Comparison of ENCODE assay signal across 26 cellular contexts in genomic region chr18:10485475-10485874, GRCh38. TPM values are rescaled to one million over a fixed set of nuclear protein-coding genes. Genes with fewer than 3 reads are reported as not detected.
"Had no signal": no experiment of that assay in that cellular context is flagged by ENCODE, and none has a peak within 500 bp of the region (broad histone marks: within the 10 kb centered on the region; RNA-seq: fewer than 3 reads in every experiment).

No MANE protein-coding gene starts in this region.

- H3K9me3 Mint-ChIP-seq: IgD-negative memory B cell had no signal

- H3K27ac ChIP-seq: KMS-11, RWPE1 had no signal

- H3K36me3 ChIP-seq: MG63 had no signal

- H3K27me3 Mint-ChIP-seq: IgD-negative memory B cell had no signal

- H3K4me2 ChIP-seq: KMS-11 had no signal

- ATAC-seq: K562, Panc1, PC-3, SK-N-SH treated with all-trans-retinoic acid at 6 μM for 48 hours had no signal

- H3K4me3 ChIP-seq: K562, MG63 had no signal

- H3K27me3 ChIP-seq: MG63 had no signal

- DNase-seq: MG63, NCI-H1092, NCI-H1105 treated with DMSO at 0.1 percent for 48 hours, NCI-H1417 treated with DMSO at 0.1 percent for 48 hours, NCI-H146, NCI-H1694 treated with DMSO at 0.1 percent for 48 hours, NCI-H1930, NCI-H2081, NCI-H2107, NCI-H2227 treated with DMSO at 0.1 percent for 48 hours, NCI-H524 treated with DMSO at 0.1 percent for 48 hours, NCI-H69, NCI-H774, PC-3, SHP77, T-helper 1 cell had no signal

- H3K36me3 Mint-ChIP-seq: IgD-negative memory B cell had no signal

- H3K9ac ChIP-seq: KMS-11 had no signal

- H3K9me3 ChIP-seq: MG63 had no signal

RNA-seq across cellular contexts. Expression of gene APCDD1, which starts 31.0 kb away (rescaled TPM):
- total RNA-seq: HT1080, NCI-H460, OCI-LY7, PC-3, SK-MEL-5 had no signal
